ENCODE assay signal across 1 cellular context in genomic region chr11:46427364-46427763, GRCh38.
TF ChIP-seq lines count a peak whose summit lies in the region.

No MANE protein-coding gene starts in this region.

TF ChIP-seq in K562, 482 proteins besides CTCF, POLR2A, EP300 and RAD21 (continued from another document):
- TF ChIP-seq, protein P1, sequence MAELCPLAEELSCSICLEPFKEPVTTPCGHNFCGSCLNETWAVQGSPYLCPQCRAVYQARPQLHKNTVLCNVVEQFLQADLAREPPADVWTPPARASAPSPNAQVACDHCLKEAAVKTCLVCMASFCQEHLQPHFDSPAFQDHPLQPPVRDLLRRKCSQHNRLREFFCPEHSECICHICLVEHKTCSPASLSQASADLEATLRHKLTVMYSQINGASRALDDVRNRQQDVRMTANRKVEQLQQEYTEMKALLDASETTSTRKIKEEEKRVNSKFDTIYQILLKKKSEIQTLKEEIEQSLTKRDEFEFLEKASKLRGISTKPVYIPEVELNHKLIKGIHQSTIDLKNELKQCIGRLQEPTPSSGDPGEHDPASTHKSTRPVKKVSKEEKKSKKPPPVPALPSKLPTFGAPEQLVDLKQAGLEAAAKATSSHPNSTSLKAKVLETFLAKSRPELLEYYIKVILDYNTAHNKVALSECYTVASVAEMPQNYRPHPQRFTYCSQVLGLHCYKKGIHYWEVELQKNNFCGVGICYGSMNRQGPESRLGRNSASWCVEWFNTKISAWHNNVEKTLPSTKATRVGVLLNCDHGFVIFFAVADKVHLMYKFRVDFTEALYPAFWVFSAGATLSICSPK (IDR thresholded peaks at IDR 0.05; ENCODE audit: borderline replicate concordance): no peak
- TF ChIP-seq CBFA2T3 (IDR thresholded peaks at IDR 0.05) (peak; percentile 54; the same call in 1 of the 2 replicates), KLF16 (IDR thresholded peaks at IDR 0.05) (no peak), CREB1 (IDR thresholded peaks at IDR 0.05) (no peak), CREB1 (CRISPR knock-in tag; IDR thresholded peaks at IDR 0.05) (no peak), NFE2 (IDR thresholded peaks at IDR 0.05; ENCODE audit: low read depth) (peak; percentile 97), ZNF282 (CRISPR knock-in tag; IDR thresholded peaks at IDR 0.05) (no peak), ZNF133 (CRISPR knock-in tag; IDR thresholded peaks at IDR 0.05) (no peak), MYC (IDR thresholded peaks at IDR 0.05; ENCODE audit: low read depth, low read length) (peak; percentile 70), MYC (CRISPR knock-in tag; IDR thresholded peaks at IDR 0.05; ENCODE audit: borderline replicate concordance, low read depth) (no peak), MEF2A (IDR thresholded peaks at IDR 0.05; ENCODE audit: control insufficient read depth, low read depth, low read length) (peak; percentile 47; the same call in 1 of the 2 replicates), ZNF217 (CRISPR knock-in tag; IDR thresholded peaks at IDR 0.05) (no peak)
- TF ChIP-seq, protein P2, sequence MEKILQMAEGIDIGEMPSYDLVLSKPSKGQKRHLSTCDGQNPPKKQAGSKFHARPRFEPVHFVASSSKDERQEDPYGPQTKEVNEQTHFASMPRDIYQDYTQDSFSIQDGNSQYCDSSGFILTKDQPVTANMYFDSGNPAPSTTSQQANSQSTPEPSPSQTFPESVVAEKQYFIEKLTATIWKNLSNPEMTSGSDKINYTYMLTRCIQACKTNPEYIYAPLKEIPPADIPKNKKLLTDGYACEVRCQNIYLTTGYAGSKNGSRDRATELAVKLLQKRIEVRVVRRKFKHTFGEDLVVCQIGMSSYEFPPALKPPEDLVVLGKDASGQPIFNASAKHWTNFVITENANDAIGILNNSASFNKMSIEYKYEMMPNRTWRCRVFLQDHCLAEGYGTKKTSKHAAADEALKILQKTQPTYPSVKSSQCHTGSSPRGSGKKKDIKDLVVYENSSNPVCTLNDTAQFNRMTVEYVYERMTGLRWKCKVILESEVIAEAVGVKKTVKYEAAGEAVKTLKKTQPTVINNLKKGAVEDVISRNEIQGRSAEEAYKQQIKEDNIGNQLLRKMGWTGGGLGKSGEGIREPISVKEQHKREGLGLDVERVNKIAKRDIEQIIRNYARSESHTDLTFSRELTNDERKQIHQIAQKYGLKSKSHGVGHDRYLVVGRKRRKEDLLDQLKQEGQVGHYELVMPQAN (IDR thresholded peaks at IDR 0.05; ENCODE audit: borderline replicate concordance): 0 out of 2 replicates have a peak, but pooled peaks have one; percentile 25
- TF ChIP-seq, protein P3, sequence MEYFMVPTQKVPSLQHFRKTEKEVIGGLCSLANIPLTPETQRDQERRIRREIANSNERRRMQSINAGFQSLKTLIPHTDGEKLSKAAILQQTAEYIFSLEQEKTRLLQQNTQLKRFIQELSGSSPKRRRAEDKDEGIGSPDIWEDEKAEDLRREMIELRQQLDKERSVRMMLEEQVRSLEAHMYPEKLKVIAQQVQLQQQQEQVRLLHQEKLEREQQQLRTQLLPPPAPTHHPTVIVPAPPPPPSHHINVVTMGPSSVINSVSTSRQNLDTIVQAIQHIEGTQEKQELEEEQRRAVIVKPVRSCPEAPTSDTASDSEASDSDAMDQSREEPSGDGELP (CRISPR knock-in tag; IDR thresholded peaks at IDR 0.05; ENCODE audit: borderline replicate concordance): no peak
